1 cellular context compared by ENCODE assay signal in the genomic region with DNA sequence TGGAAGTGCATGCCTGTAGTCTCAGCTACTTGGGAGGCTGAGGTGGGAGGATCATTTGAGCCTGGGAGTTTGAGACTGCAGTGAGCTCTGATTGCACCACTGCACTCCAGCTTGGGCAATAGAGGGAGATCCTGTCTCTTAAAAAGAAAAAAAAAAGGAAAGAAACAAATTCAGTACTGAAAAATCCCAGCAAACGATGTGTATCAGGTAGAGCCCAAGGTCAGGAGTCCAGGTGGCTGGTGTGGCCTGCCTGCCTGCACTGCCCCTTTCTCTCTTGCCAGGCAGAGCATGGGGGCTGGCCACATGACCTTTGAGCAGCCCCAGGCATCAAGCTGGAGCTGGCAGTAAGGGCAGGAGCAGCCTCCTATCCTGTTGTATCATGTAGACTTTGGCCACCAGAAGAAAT.
TF ChIP-seq lines count a peak whose summit lies in the region.

No MANE protein-coding gene starts in this region.

TF ChIP-seq in HepG2, 621 proteins besides CTCF, POLR2A, EP300 and RAD21 (continued from another document and continues in another):
- TF ChIP-seq ZNF75D (CRISPR knock-in tag; IDR thresholded peaks at IDR 0.05; ENCODE audit: borderline replicate concordance) (no peak), FOSL2 (CRISPR knock-in tag; IDR thresholded peaks at IDR 0.05) (no peak), PLSCR1 (CRISPR knock-in tag; IDR thresholded peaks at IDR 0.05; ENCODE audit: borderline replicate concordance) (no peak), ZNF775 (CRISPR knock-in tag; IDR thresholded peaks at IDR 0.05; ENCODE audit: borderline replicate concordance) (no peak), MEIS2 (CRISPR knock-in tag; IDR thresholded peaks at IDR 0.05) (no peak; the same call in 1 of the 2 replicates), ATF4 (CRISPR knock-in tag; IDR thresholded peaks at IDR 0.05) (no peak), KAT7 (CRISPR knock-in tag; IDR thresholded peaks at IDR 0.05; ENCODE audit: borderline replicate concordance) (no peak), IKZF4 (CRISPR knock-in tag; IDR thresholded peaks at IDR 0.05; ENCODE audit: borderline replicate concordance, low read depth, not compliant biosample characterization) (no peak), CHCHD3 (CRISPR knock-in tag; IDR thresholded peaks at IDR 0.05) (no peak), ZNF12 (CRISPR knock-in tag; IDR thresholded peaks at IDR 0.05) (no peak), ZFP90 (CRISPR knock-in tag; IDR thresholded peaks at IDR 0.05; ENCODE audit: borderline replicate concordance) (no peak), SNAI1 (CRISPR knock-in tag; IDR thresholded peaks at IDR 0.05; ENCODE audit: borderline replicate concordance) (no peak), ATRX (CRISPR knock-in tag; IDR thresholded peaks at IDR 0.05; ENCODE audit: borderline replicate concordance) (no peak), CBX2 (IDR thresholded peaks at IDR 0.05; ENCODE audit: low read depth, low read length) (no peak), CBX2 (CRISPR knock-in tag; IDR thresholded peaks at IDR 0.05; ENCODE audit: low read depth) (no peak), CENPT (CRISPR knock-in tag; IDR thresholded peaks at IDR 0.05; ENCODE audit: low read depth) (no peak), ZNF816 (CRISPR knock-in tag; IDR thresholded peaks at IDR 0.05; ENCODE audit: borderline replicate concordance) (no peak), TP53 (CRISPR knock-in tag; conservative IDR thresholded peaks at IDR 0.05) (no peak), PRDM15 (CRISPR knock-in tag; IDR thresholded peaks at IDR 0.05) (no peak), ZNF768 (CRISPR knock-in tag; IDR thresholded peaks at IDR 0.05) (no peak), MBNL3 (CRISPR knock-in tag; conservative IDR thresholded peaks at IDR 0.05) (no peak), ZBTB34 (CRISPR knock-in tag; IDR thresholded peaks at IDR 0.05) (0 out of 2 replicates have a peak, but pooled peaks have one; percentile 58), ZNF414 (CRISPR knock-in tag; IDR thresholded peaks at IDR 0.05) (no peak), MTA3 (CRISPR knock-in tag; IDR thresholded peaks at IDR 0.05) (no peak), MXI1 (IDR thresholded peaks at IDR 0.05; ENCODE audit: borderline replicate concordance, low read depth, low read length) (no peak), ATM (IDR thresholded peaks at IDR 0.05; ENCODE audit: borderline replicate concordance) (no peak), MIER3 (CRISPR knock-in tag; IDR thresholded peaks at IDR 0.05; ENCODE audit: borderline replicate concordance) (no peak), ATAD3A (CRISPR knock-in tag; IDR thresholded peaks at IDR 0.05) (no peak), ZNF616 (CRISPR knock-in tag; IDR thresholded peaks at IDR 0.05; ENCODE audit: low read depth) (no peak), PRMT3 (CRISPR knock-in tag; IDR thresholded peaks at IDR 0.05; ENCODE audit: borderline replicate concordance, low read depth) (no peak), RNF2 (conservative IDR thresholded peaks at IDR 0.05; ENCODE audit: low read depth) (no peak), ZNF546 (CRISPR knock-in tag; conservative IDR thresholded peaks at IDR 0.05) (no peak), ZNF878 (CRISPR knock-in tag; IDR thresholded peaks at IDR 0.05) (no peak), ZNF292 (CRISPR knock-in tag; IDR thresholded peaks at IDR 0.05; ENCODE audit: borderline replicate concordance, low read depth) (peak; percentile 74; the same call in 1 of the 2 replicates), ADNP (CRISPR knock-in tag; IDR thresholded peaks at IDR 0.05) (no peak), BRCA1 (CRISPR knock-in tag; IDR thresholded peaks at IDR 0.05) (no peak), PITX1 (CRISPR knock-in tag; IDR thresholded peaks at IDR 0.05) (peak; percentile 41; the same call in 1 of the 2 replicates), SP5 (CRISPR knock-in tag; IDR thresholded peaks at IDR 0.05; ENCODE audit: borderline replicate concordance, low read depth) (peak; percentile 34; the same call in 1 of the 2 replicates), ZNF431 (CRISPR knock-in tag; IDR thresholded peaks at IDR 0.05; ENCODE audit: borderline replicate concordance, low read depth) (no peak), LRRFIP1 (CRISPR knock-in tag; conservative IDR thresholded peaks at IDR 0.05) (no peak), SIX1 (CRISPR knock-in tag; IDR thresholded peaks at IDR 0.05; ENCODE audit: borderline replicate concordance) (no peak), FOXC1 (CRISPR knock-in tag; IDR thresholded peaks at IDR 0.05; ENCODE audit: borderline replicate concordance) (no peak), FOXJ3 (CRISPR knock-in tag; IDR thresholded peaks at IDR 0.05; ENCODE audit: borderline replicate concordance) (no peak), ZNF138 (CRISPR knock-in tag; IDR thresholded peaks at IDR 0.05; ENCODE audit: low read depth) (no peak), KDM5B (CRISPR knock-in tag; IDR thresholded peaks at IDR 0.05; ENCODE audit: borderline replicate concordance) (no peak), ZNF317 (CRISPR knock-in tag; IDR thresholded peaks at IDR 0.05) (no peak), ETV6 (CRISPR knock-in tag; conservative IDR thresholded peaks at IDR 0.05) (no peak)
- TF ChIP-seq, protein P1, sequence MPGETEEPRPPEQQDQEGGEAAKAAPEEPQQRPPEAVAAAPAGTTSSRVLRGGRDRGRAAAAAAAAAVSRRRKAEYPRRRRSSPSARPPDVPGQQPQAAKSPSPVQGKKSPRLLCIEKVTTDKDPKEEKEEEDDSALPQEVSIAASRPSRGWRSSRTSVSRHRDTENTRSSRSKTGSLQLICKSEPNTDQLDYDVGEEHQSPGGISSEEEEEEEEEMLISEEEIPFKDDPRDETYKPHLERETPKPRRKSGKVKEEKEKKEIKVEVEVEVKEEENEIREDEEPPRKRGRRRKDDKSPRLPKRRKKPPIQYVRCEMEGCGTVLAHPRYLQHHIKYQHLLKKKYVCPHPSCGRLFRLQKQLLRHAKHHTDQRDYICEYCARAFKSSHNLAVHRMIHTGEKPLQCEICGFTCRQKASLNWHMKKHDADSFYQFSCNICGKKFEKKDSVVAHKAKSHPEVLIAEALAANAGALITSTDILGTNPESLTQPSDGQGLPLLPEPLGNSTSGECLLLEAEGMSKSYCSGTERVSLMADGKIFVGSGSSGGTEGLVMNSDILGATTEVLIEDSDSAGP (CRISPR knock-in tag; IDR thresholded peaks at IDR 0.05; ENCODE audit: borderline replicate concordance): peak; percentile 58; the same call in 1 of the 2 replicates
- TF ChIP-seq, protein P2, sequence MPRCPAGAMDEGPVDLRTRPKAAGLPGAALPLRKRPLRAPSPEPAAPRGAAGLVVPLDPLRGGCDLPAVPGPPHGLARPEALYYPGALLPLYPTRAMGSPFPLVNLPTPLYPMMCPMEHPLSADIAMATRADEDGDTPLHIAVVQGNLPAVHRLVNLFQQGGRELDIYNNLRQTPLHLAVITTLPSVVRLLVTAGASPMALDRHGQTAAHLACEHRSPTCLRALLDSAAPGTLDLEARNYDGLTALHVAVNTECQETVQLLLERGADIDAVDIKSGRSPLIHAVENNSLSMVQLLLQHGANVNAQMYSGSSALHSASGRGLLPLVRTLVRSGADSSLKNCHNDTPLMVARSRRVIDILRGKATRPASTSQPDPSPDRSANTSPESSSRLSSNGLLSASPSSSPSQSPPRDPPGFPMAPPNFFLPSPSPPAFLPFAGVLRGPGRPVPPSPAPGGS (CRISPR knock-in tag; IDR thresholded peaks at IDR 0.05): no peak
- TF ChIP-seq, protein P3, sequence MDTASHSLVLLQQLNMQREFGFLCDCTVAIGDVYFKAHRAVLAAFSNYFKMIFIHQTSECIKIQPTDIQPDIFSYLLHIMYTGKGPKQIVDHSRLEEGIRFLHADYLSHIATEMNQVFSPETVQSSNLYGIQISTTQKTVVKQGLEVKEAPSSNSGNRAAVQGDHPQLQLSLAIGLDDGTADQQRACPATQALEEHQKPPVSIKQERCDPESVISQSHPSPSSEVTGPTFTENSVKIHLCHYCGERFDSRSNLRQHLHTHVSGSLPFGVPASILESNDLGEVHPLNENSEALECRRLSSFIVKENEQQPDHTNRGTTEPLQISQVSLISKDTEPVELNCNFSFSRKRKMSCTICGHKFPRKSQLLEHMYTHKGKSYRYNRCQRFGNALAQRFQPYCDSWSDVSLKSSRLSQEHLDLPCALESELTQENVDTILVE (CRISPR knock-in tag; IDR thresholded peaks at IDR 0.05): no peak
- TF ChIP-seq, protein P4, sequence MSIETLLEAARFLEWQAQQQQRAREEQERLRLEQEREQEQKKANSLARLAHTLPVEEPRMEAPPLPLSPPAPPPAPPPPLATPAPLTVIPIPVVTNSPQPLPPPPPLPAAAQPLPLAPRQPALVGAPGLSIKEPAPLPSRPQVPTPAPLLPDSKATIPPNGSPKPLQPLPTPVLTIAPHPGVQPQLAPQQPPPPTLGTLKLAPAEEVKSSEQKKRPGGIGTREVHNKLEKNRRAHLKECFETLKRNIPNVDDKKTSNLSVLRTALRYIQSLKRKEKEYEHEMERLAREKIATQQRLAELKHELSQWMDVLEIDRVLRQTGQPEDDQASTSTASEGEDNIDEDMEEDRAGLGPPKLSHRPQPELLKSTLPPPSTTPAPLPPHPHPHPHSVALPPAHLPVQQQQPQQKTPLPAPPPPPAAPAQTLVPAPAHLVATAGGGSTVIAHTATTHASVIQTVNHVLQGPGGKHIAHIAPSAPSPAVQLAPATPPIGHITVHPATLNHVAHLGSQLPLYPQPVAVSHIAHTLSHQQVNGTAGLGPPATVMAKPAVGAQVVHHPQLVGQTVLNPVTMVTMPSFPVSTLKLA (IDR thresholded peaks at IDR 0.05): no peak
- TF ChIP-seq, protein P5, sequence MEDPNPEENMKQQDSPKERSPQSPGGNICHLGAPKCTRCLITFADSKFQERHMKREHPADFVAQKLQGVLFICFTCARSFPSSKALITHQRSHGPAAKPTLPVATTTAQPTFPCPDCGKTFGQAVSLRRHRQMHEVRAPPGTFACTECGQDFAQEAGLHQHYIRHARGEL (CRISPR knock-in tag; IDR thresholded peaks at IDR 0.05): no peak
